Comparison of ENCODE assay signal across 7 cellular contexts in the genomic region with DNA sequence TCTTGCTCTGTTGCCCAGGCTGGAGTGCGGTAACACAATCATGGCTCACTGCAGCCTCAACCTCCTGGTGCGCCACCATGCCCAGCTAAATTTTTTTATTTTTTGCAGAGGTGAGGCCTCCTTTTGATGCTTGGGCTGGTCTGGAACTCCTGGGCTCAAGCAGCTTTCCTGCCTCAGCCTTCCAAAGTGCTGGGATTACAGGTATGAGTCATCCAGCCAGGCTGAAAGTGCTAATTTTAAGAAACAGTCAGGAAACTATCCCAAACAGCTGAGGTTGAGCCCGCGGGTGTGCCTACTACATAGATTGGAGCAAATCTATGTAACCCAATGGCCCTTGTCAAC. TPM values are rescaled to one million over a fixed set of nuclear protein-coding genes. Genes with fewer than 3 reads are reported as not detected.
DNase-seq lines count a peak whose midpoint lies in the region; ATAC-seq and TF ChIP-seq lines count a peak whose summit lies in the region.

No MANE protein-coding gene starts in this region.

- no peaks in the 10 kb centered on the region for H3K9me2 ChIP-seq in HCT116 (ENCODE audit: insufficient read depth)

- H3K79me2 ChIP-seq in HCT116 (ENCODE audit: insufficient read depth, low read length) = peaks cover 39% of the 10 kb centered on the region

- no peak for TF ChIP-seq POLR2A in HCT116 (IDR thresholded peaks at IDR 0.05; ENCODE audit: borderline replicate concordance, extremely low read depth, insufficient read depth, insufficient read length)

- POLR2A ChIA-PET in HCT116 (lab: Charles Lee) = interaction anchor here (1.3 kb wide), 1 partner anchor 20 kb away, joined by 3 read pairs; no protein-coding TSS in a partner anchor

- peak overlapping the region; percentile 80 for H3K4me2 ChIP-seq in HCT116 (ENCODE audit: low read length)

- peak overlapping the region; percentile 95 for H3K9ac ChIP-seq in HCT116 (ENCODE audit: low read length)

- RAD21 ChIA-PET in HCT116 (lab: Charles Lee; ENCODE audit: low non-redundant PET in 1 of 2, low total read pairs in 2 of 2, uncharacterized antibody in 2 of 2, unreplicated experiment in 2 of 2) = no interaction called here

- peaks cover 6 to 27% of the 10 kb centered on the region in 2 experiments; a peak in 3 of 4 replicates for H3K36me3 ChIP-seq in HCT116 (ENCODE audit: control insufficient read depth in 1 of 2, insufficient read depth in 2 of 2, low read length in 2 of 2)

- H3K27me3 Mint-ChIP-seq in T-helper 17 cell = no peaks in the 10 kb centered on the region

- peaks cover 2% of the 10 kb centered on the region for H3K9me3 Mint-ChIP-seq in stimulated activated effector memory CD8-positive, alpha-beta T cell treated with anti-CD3 and anti-CD28 coated beads, Interleukin-12 subunit alpha, Interleukin-12 subunit beta, amount 100 ng/mL, for 72 hours

- no peak for TF ChIP-seq CTCF in HCT116 (IDR thresholded peaks at IDR 0.05 in 2 of 3, conservative IDR thresholded peaks at IDR 0.05 in 1 of 3; ENCODE audit: borderline replicate concordance in 1 of 3, insufficient read depth in 1 of 3, low read depth in 2 of 3, low read length in 2 of 3)
- no peak for TF ChIP-seq CTCF in foreskin keratinocyte (conservative IDR thresholded peaks at IDR 0.05)

- peak overlapping the region; percentile 55 for H2AFZ ChIP-seq in HCT116 (ENCODE audit: low read depth, low read length, poor library complexity, severe bottlenecking)

- peak overlapping the region; percentile 6 for H3K27ac Mint-ChIP-seq in T-helper 17 cell
- peak overlapping the region; percentile 89 for H3K27ac Mint-ChIP-seq in stimulated activated effector memory CD8-positive, alpha-beta T cell treated with anti-CD3 and anti-CD28 coated beads, Interleukin-12 subunit alpha, Interleukin-12 subunit beta, amount 100 ng/mL, for 72 hours

- H4K20me1 ChIP-seq in HCT116 (ENCODE audit: insufficient read depth) = peaks cover 3% of the 10 kb centered on the region; the same call in 1 of the 2 replicates

- peaks cover 22% of the 10 kb centered on the region for H3K4me1 Mint-ChIP-seq in T-helper 17 cell
- peaks cover 36% of the 10 kb centered on the region for H3K4me1 Mint-ChIP-seq in stimulated activated effector memory CD8-positive, alpha-beta T cell treated with anti-CD3 and anti-CD28 coated beads, Interleukin-12 subunit alpha, Interleukin-12 subunit beta, amount 100 ng/mL, for 72 hours

- DNase-seq in HCT116 (ENCODE audit: low read depth, low spot score) (peak; percentile 15), T-helper 17 cell (no peak), foreskin keratinocyte (peak in 1 of 2 donors; percentile 38), Ammon's horn (ENCODE audit: low spot score) (no peak), NOMO-1 treated with dmso at 0.1 percent for 144 hours (lab: John Stamatoyannopoulos, UW; ENCODE audit: unreplicated experiment) (no peak), NCI-H1092 treated with DMSO at 0.1 percent for 48 hours (lab: John Stamatoyannopoulos, UW) (no peak)
- no peak for DNase-seq in stimulated activated effector memory CD8-positive, alpha-beta T cell treated with anti-CD3 and anti-CD28 coated beads, Interleukin-12 subunit alpha, Interleukin-12 subunit beta, amount 100 ng/mL, for 72 hours (ENCODE audit: low spot score in 2 of 2)

- H3K4me3 Mint-ChIP-seq in T-helper 17 cell = peak overlapping the region; percentile 78
- H3K4me3 Mint-ChIP-seq in stimulated activated effector memory CD8-positive, alpha-beta T cell treated with anti-CD3 and anti-CD28 coated beads, Interleukin-12 subunit alpha, Interleukin-12 subunit beta, amount 100 ng/mL, for 72 hours = peak overlapping the region; percentile 88

- H3K36me3 Mint-ChIP-seq in T-helper 17 cell (ENCODE audit: low read depth) = peaks cover 2% of the 10 kb centered on the region
- no peaks in the 10 kb centered on the region for H3K36me3 Mint-ChIP-seq in stimulated activated effector memory CD8-positive, alpha-beta T cell treated with anti-CD3 and anti-CD28 coated beads, Interleukin-12 subunit alpha, Interleukin-12 subunit beta, amount 100 ng/mL, for 72 hours

- H3K4me3 ChIP-seq in HCT116 (replicated peaks in 1 of 2; ENCODE audit: low read depth in 1 of 2, low read length in 2 of 2) = peak overlapping the region; percentile 65 to 90

- CTCF ChIA-PET in HCT116 (lab: Charles Lee) = no interaction called here

- intact Hi-C loops in HCT116 (cut with micrococcal nuclease) = loop anchor here (5.0 to 10.0 kb wide), 3 partner anchors 62 to 335 kb away; no protein-coding TSS in a partner anchor

- H3K4me1 ChIP-seq in HCT116 (ENCODE audit: control insufficient read depth in 1 of 2, insufficient read depth in 2 of 2, low read length in 2 of 2) (peaks cover 17 to 24% of the 10 kb centered on the region in 2 experiments), foreskin keratinocyte (peaks cover 5% of the 10 kb centered on the region)

- no peak for TF ChIP-seq RAD21 in HCT116 (IDR thresholded peaks at IDR 0.05; ENCODE audit: low read depth)

- no peaks in the 10 kb centered on the region for H3K27me3 ChIP-seq in HCT116 (ENCODE audit: insufficient read depth, low read length)
- H3K27me3 ChIP-seq in foreskin keratinocyte = no peaks in the 10 kb centered on the region

- H3K9me3 ChIP-seq in HCT116 (ENCODE audit: control insufficient read depth in 1 of 2, insufficient read depth in 1 of 2, low read depth in 1 of 2, low read length in 2 of 2) (no peaks in the 10 kb centered on the region), T-helper 17 cell (ENCODE audit: control insufficient read depth, low read length, poor library complexity, severe bottlenecking) (no peaks in the 10 kb centered on the region)

- TSS peak; percentile 97 for BruUV-seq in HCT116 (replicated peaks; lab: Mats Ljungman, UMichigan)

- ATAC-seq in HCT116 (peak; percentile 26), T-helper 17 cell (no peak), foreskin keratinocyte (no peak)
- no peak for ATAC-seq in stimulated activated effector memory CD8-positive, alpha-beta T cell treated with anti-CD3 and anti-CD28 coated beads, Interleukin-12 subunit alpha, Interleukin-12 subunit beta, amount 100 ng/mL, for 72 hours

- H3K27ac ChIP-seq in HCT116 (ENCODE audit: low read depth, low read length) (peak overlapping the region; percentile 86), foreskin keratinocyte (peak overlapping the region; percentile 9)

TF ChIP-seq in HCT116, 20 proteins besides CTCF, POLR2A, EP300 and RAD21:
- TF ChIP-seq TCF7L2 (IDR thresholded peaks at IDR 0.05; ENCODE audit: borderline replicate concordance, extremely low read depth, insufficient read depth, insufficient read length) = no peak
- no peak for TF ChIP-seq EGR1 (IDR thresholded peaks at IDR 0.05; ENCODE audit: low read depth)
- TF ChIP-seq SRF (IDR thresholded peaks at IDR 0.05; ENCODE audit: low read depth) = no peak
- no peak for TF ChIP-seq ZFX (IDR thresholded peaks at IDR 0.05)
- TF ChIP-seq FOSL1 (IDR thresholded peaks at IDR 0.05; ENCODE audit: low read depth) = peak; percentile 45; the same call in 1 of the 2 replicates
- no peak for TF ChIP-seq ZNF274 (IDR thresholded peaks at IDR 0.05; ENCODE audit: low read depth, low read length)
- no peak for TF ChIP-seq CBX3 (IDR thresholded peaks at IDR 0.05; ENCODE audit: low read depth)
- TF ChIP-seq CEBPB (IDR thresholded peaks at IDR 0.05; ENCODE audit: low read depth) = no peak
- no peak for TF ChIP-seq EZH2phosphoT487 (IDR thresholded peaks at IDR 0.05; ENCODE audit: borderline replicate concordance)
- no peak for TF ChIP-seq ELF1 (IDR thresholded peaks at IDR 0.05; ENCODE audit: borderline replicate concordance, low read depth)
- no peak for TF ChIP-seq EZH2 (IDR thresholded peaks at IDR 0.05)
- TF ChIP-seq, protein P1, sequence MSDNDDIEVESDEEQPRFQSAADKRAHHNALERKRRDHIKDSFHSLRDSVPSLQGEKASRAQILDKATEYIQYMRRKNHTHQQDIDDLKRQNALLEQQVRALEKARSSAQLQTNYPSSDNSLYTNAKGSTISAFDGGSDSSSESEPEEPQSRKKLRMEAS (IDR thresholded peaks at IDR 0.05) = no peak
- peak; percentile 48; the same call in 1 of the 2 replicates for TF ChIP-seq JUND (IDR thresholded peaks at IDR 0.05)
- TF ChIP-seq, protein P2, sequence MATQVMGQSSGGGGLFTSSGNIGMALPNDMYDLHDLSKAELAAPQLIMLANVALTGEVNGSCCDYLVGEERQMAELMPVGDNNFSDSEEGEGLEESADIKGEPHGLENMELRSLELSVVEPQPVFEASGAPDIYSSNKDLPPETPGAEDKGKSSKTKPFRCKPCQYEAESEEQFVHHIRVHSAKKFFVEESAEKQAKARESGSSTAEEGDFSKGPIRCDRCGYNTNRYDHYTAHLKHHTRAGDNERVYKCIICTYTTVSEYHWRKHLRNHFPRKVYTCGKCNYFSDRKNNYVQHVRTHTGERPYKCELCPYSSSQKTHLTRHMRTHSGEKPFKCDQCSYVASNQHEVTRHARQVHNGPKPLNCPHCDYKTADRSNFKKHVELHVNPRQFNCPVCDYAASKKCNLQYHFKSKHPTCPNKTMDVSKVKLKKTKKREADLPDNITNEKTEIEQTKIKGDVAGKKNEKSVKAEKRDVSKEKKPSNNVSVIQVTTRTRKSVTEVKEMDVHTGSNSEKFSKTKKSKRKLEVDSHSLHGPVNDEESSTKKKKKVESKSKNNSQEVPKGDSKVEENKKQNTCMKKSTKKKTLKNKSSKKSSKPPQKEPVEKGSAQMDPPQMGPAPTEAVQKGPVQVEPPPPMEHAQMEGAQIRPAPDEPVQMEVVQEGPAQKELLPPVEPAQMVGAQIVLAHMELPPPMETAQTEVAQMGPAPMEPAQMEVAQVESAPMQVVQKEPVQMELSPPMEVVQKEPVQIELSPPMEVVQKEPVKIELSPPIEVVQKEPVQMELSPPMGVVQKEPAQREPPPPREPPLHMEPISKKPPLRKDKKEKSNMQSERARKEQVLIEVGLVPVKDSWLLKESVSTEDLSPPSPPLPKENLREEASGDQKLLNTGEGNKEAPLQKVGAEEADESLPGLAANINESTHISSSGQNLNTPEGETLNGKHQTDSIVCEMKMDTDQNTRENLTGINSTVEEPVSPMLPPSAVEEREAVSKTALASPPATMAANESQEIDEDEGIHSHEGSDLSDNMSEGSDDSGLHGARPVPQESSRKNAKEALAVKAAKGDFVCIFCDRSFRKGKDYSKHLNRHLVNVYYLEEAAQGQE (IDR thresholded peaks at IDR 0.05; ENCODE audit: low read depth) = no peak
- no peak for TF ChIP-seq SP1 (IDR thresholded peaks at IDR 0.05; ENCODE audit: low read depth)
- TF ChIP-seq YY1 (IDR thresholded peaks at IDR 0.05; ENCODE audit: extremely low read depth, insufficient replicate concordance, low read depth, low read length) = no peak

RNA-seq across cellular contexts. Expression of gene XPO6, which starts 0.7 kb away (rescaled TPM):
- total RNA-seq in HCT116 (2021; ENCODE audit: unreplicated experiment) (162 TPM), T-helper 17 cell (100 to 1,000 TPM; 308 to 310 TPM), foreskin keratinocyte (113 and 118 TPM in 2 replicates)
- polyA plus RNA-seq in HCT116 (2012) = 129 and 140 TPM in 2 replicates
- 91.9 and 101 TPM in 2 replicates for polyA plus RNA-seq in foreskin keratinocyte
